ENCODE assay signal across 33 cellular contexts in genomic region chr2:203490391-203490790, GRCh38.
"Had no signal": no experiment of that assay in that cellular context is flagged by ENCODE, and none has a peak within 500 bp of the region (broad histone marks: within the 10 kb centered on the region; RNA-seq: fewer than 3 reads in every experiment).

No MANE protein-coding gene starts in this region.

- FAIRE-seq: bronchial epithelial cell had no signal

- H3K4me3 ChIP-seq: Peyer's patch had no signal

- H3K4me1 Mint-ChIP-seq: activated B cell treated with CpG ODN at 0.5 μM for 24 hours, brain had no signal

- H3K9me3 Mint-ChIP-seq: activated B cell treated with CpG ODN at 0.5 μM for 24 hours; activated CD4-positive, alpha-beta memory T cell treated with anti-CD3 and anti-CD28 coated beads, Interleukin-2, amount 10 ng/mL, durations not matched to agents 7 days and 5 days; activated naive CD4-positive, alpha-beta T cell treated with anti-CD3 and anti-CD28 coated beads, Interleukin-2, amount 10 ng/mL, durations not matched to agents 7 days and 5 days; activated naive CD8-positive, alpha-beta T cell treated with anti-CD3 and anti-CD28 coated beads, Interleukin-2, amount 50 U/mL, for 24 hours; brain; T-cell had no signal

- H3K36me3 Mint-ChIP-seq: activated CD8-positive, alpha-beta memory T cell treated with anti-CD3 and anti-CD28 coated beads, Interleukin-2, amount 10 ng/mL, durations not matched to agents 7 days and 5 days had no signal

- H3K27ac ChIP-seq: VCaP had no signal

- H3K27me3 ChIP-seq: Peyer's patch had no signal

- H3K4me3 Mint-ChIP-seq: activated B cell treated with CpG ODN at 0.5 μM for 24 hours; activated CD4-positive, alpha-beta memory T cell treated with anti-CD3 and anti-CD28 coated beads, Interleukin-2, amount 10 ng/mL, durations not matched to agents 7 days and 5 days; activated CD8-positive, alpha-beta memory T cell treated with anti-CD3 and anti-CD28 coated beads, Interleukin-2, amount 10 ng/mL, durations not matched to agents 7 days and 5 days; activated naive CD4-positive, alpha-beta T cell treated with anti-CD3 and anti-CD28 coated beads, Interleukin-2, amount 10 ng/mL, durations not matched to agents 7 days and 5 days; activated naive CD8-positive, alpha-beta T cell; activated naive CD8-positive, alpha-beta T cell treated with anti-CD3 and anti-CD28 coated beads, Interleukin-2, amount 50 U/mL, for 24 hours; brain; T-cell; T-helper 17 cell had no signal

- ATAC-seq: activated CD8-positive, alpha-beta memory T cell treated with anti-CD3 and anti-CD28 coated beads, Interleukin-2, amount 10 ng/mL, durations not matched to agents 7 days and 5 days; activated naive CD8-positive, alpha-beta T cell treated with anti-CD3 and anti-CD28 coated beads, Interleukin-2, amount 50 U/mL, for 24 hours; PC-3; SK-N-SH treated with all-trans-retinoic acid at 6 μM for 48 hours; T-cell; T-helper 17 cell had no signal

- H3K27ac Mint-ChIP-seq: activated B cell treated with CpG ODN at 0.5 μM for 24 hours; activated CD4-positive, alpha-beta memory T cell treated with anti-CD3 and anti-CD28 coated beads, Interleukin-2, amount 10 ng/mL, durations not matched to agents 7 days and 5 days; activated CD8-positive, alpha-beta memory T cell treated with anti-CD3 and anti-CD28 coated beads, Interleukin-2, amount 10 ng/mL, durations not matched to agents 7 days and 5 days; activated naive CD4-positive, alpha-beta T cell treated with anti-CD3 and anti-CD28 coated beads, Interleukin-2, amount 10 ng/mL, durations not matched to agents 7 days and 5 days; activated naive CD8-positive, alpha-beta T cell; activated naive CD8-positive, alpha-beta T cell treated with anti-CD3 and anti-CD28 coated beads, Interleukin-2, amount 50 U/mL, for 24 hours; T-cell; T-helper 17 cell had no signal

- DNase-seq: activated B cell treated with CpG ODN at 0.5 μM for 24 hours; activated CD4-positive, alpha-beta memory T cell treated with anti-CD3 and anti-CD28 coated beads, Interleukin-2, amount 10 ng/mL, durations not matched to agents 7 days and 5 days; activated CD4-positive, alpha-beta T cell treated with anti-CD3 and anti-CD28 coated beads for 1 hour; activated CD4-positive, alpha-beta T cell treated with anti-CD3 and anti-CD28 coated beads for 48 hours; activated CD8-positive, alpha-beta memory T cell treated with anti-CD3 and anti-CD28 coated beads for 24 hours; activated CD8-positive, alpha-beta memory T cell treated with anti-CD3 and anti-CD28 coated beads, Interleukin-2, amount 10 ng/mL, durations not matched to agents 7 days and 5 days; activated CD8-positive, alpha-beta memory T cell treated with anti-CD3 and anti-CD28 coated beads, Interleukin-2, amount 50 U/mL, for 48 hours; activated effector memory CD4-positive, alpha-beta T cell treated with Interleukin-2 at 50 U/mL for 16 hours; activated naive CD4-positive, alpha-beta T cell treated with anti-CD3 and anti-CD28 coated beads, Interleukin-2, amount 10 ng/mL, durations not matched to agents 7 days and 5 days; activated naive CD8-positive, alpha-beta T cell treated with anti-CD3 and anti-CD28 coated beads, Interleukin-2, amount 50 U/mL, for 24 hours; activated T-cell treated with anti-CD3 and anti-CD28 coated beads, Interleukin-2, amount 50 U/mL, for 48 hours; anterior cingulate cortex; caudate nucleus; NCI-H1048; NCI-H1105 treated with DMSO at 0.1 percent for 48 hours; NCI-H1436; NCI-H1694; NCI-H2029; NCI-H510A; NCI-H526; NCI-H748 treated with DMSO at 0.1 percent for 48 hours; NK-92 treated with Interleukin-12 subunit alpha and Interleukin-12 subunit beta, amount 100 ng/mL, for 24 hours; PC-3; Peyer's patch; RPMI8226; SIG-M5; T-cell; T-helper 17 cell had no signal

- H3K4me1 ChIP-seq: Peyer's patch had no signal

- H3K9me3 ChIP-seq: Peyer's patch had no signal

- H3K27me3 Mint-ChIP-seq: activated CD4-positive, alpha-beta memory T cell treated with anti-CD3 and anti-CD28 coated beads, Interleukin-2, amount 10 ng/mL, durations not matched to agents 7 days and 5 days; activated naive CD4-positive, alpha-beta T cell treated with anti-CD3 and anti-CD28 coated beads, Interleukin-2, amount 10 ng/mL, durations not matched to agents 7 days and 5 days; activated naive CD8-positive, alpha-beta T cell; activated naive CD8-positive, alpha-beta T cell treated with anti-CD3 and anti-CD28 coated beads, Interleukin-2, amount 50 U/mL, for 24 hours; brain; T-cell; T-helper 17 cell had no signal
